Comparison of ENCODE assay signal across 8 cellular contexts in the genomic region with DNA sequence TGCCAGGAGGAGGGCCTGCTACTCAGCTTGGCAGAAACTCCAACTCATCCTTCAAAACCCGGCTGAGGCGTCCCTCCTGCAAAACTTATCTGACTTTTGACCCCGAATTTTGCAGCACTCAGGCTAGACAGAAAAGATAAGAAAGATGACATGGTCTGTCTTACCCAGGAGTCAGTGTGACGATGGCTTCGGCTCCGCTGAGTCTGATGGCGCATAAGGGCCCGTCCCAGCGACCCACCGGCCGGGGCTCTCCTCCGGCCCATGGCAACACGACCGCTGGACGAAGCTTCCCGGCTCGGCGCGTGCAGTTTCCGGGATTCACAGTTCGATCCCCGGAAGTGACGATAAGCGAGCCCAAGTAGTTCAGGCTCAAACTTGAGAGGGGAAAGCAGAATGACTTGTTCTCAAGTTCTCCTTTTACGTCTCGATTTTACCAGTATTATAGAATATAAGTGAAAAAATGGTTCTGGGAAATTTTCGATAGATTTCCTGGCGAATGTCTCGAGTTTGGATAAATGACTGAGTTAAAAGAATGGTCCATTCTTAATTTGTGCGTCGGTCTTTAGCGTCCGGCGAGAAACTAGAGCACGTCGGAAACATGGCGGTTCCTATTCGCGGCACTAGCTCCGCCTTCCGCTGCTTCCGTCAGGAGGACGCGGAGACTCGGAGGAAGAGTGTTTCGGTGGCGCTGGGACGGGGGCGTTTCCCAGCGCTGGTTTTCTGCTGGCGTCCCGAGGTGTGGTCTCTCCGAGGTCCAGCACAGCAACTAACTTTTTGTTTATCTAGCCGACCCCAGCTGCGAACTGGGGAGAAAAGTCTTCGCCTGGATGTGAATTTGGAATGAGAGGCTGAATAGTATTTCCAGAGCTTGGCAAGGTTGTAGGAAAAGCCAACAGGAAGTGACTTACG. TPM values are rescaled to one million over a fixed set of nuclear protein-coding genes. Genes with fewer than 3 reads are reported as not detected.
DNase-seq lines count a peak whose midpoint lies in the region; ATAC-seq and TF ChIP-seq lines count a peak whose summit lies in the region.

A gene (minus strand): TSS at position 292 of the 909 bp plus-strand sequence. CDS start 29 bp downstream, at position 263.

- H2AFZ ChIP-seq in GM23338 (peak within 1 kb of the TSS; percentile 12; the same call in 1 of the 2 replicates), fibroblast of lung (ENCODE audit: low read length) (peak within 1 kb of the TSS; percentile 84)

- CTCF ChIA-PET in RWPE1 (lab: Yijun Ruan, JAX), result interaction anchor here (0.6 to 3.0 kb wide), 10 partner anchors 10 to 599 kb away, joined by 3 to 14 read pairs (median 4); a partner anchor contains a TSS
- CTCF ChIA-PET in naive thymus-derived CD4-positive, alpha-beta T cell (lab: Charles Lee), result interaction anchor here (0.6 to 5.1 kb wide), 17 partner anchors 11 to 1223 kb away, joined by 3 to 50 read pairs (median 4); a partner anchor contains a TSS

- H3K4me2 ChIP-seq in DOHH2 (ENCODE audit: low read length), result peak within 1 kb of the TSS; percentile 87
- H3K4me2 ChIP-seq in GM23338, result peak within 1 kb of the TSS; percentile 80
- peak within 1 kb of the TSS; percentile 92 for H3K4me2 ChIP-seq in fibroblast of lung (ENCODE audit: extremely low read depth, insufficient read depth, low read length)

- H3K4me1 ChIP-seq in DOHH2 (ENCODE audit: control insufficient read depth, low read length) (peaks cover 22% of the 10 kb centered on the region), GM23338 (ENCODE audit: insufficient read depth) (peaks cover 3% of the 10 kb centered on the region), fibroblast of lung (ENCODE audit: control insufficient read depth, extremely low read depth, insufficient read depth, low read length) (peaks cover 2% of the 10 kb centered on the region)
- peaks cover 11 to 19% of the 10 kb centered on the region in 2 donors for H3K4me1 ChIP-seq in naive thymus-derived CD4-positive, alpha-beta T cell (ENCODE audit: control insufficient read depth in 2 of 2, insufficient read depth in 2 of 2, low read length in 2 of 2)

- intact Hi-C loops in naive thymus-derived CD4-positive, alpha-beta T cell (cut with micrococcal nuclease), result loop anchor here (1.0 to 5.0 kb wide), 17 partner anchors 13 to 1235 kb away; a partner anchor contains a TSS

- H3K79me2 ChIP-seq in DOHH2 (ENCODE audit: control insufficient read depth, low read length) (peaks cover 48% of the 10 kb centered on the region), GM23338 (replicated peaks; ENCODE audit: insufficient read depth) (peaks cover 41% of the 10 kb centered on the region), fibroblast of lung (ENCODE audit: control insufficient read depth, insufficient read depth, low read length) (peaks cover 28% of the 10 kb centered on the region)

- peak; percentile 98 for DNase-seq in GM23338 (ENCODE audit: low spot score)
- peak; percentile 92 for DNase-seq in LNCaP clone FGC (ENCODE audit: low read depth)
- peak; percentile 87 for DNase-seq in RWPE1 (ENCODE audit: low spot score)
- DNase-seq in fibroblast of lung (ENCODE audit: low read depth in 2 of 2), result peak; percentile 97 to 98
- peak; percentile 68 to 92 (median 87) for DNase-seq in naive thymus-derived CD4-positive, alpha-beta T cell
- peak; percentile 84 for DNase-seq in stimulated activated naive B cell treated with anti-CD40 and anti-IgM and Interleukin-4, amounts not matched to agents 10 μg/mL and 1 μg/mL and 100 μg/mL, for 72 hours

- no peaks in the 10 kb centered on the region for H3K9me2 ChIP-seq in DOHH2 (replicated peaks; ENCODE audit: control insufficient read depth, low read length)
- no peaks in the 10 kb centered on the region for H3K9me2 ChIP-seq in GM23338 (ENCODE audit: insufficient read depth)

- TF ChIP-seq CTCF in DOHH2 (IDR thresholded peaks at IDR 0.05; ENCODE audit: low read depth, low read length, poor library complexity, severe bottlenecking) (no peak), GM23338 (conservative IDR thresholded peaks at IDR 0.05; ENCODE audit: low read depth in 2 of 2) (no peak), LNCaP clone FGC (IDR thresholded peaks at IDR 0.05; ENCODE audit: control insufficient read depth, extremely low read depth, insufficient read depth) (no peak), RWPE1 (conservative IDR thresholded peaks at IDR 0.05; ENCODE audit: low read depth) (no peak), fibroblast of lung (conservative IDR thresholded peaks at IDR 0.05 in 1 of 2, IDR thresholded peaks at IDR 0.05 in 1 of 2; ENCODE audit: low read depth in 1 of 2, low read length in 2 of 2) (no peak)

- H3K36me3 Mint-ChIP-seq in GM23338 (ENCODE audit: low read depth), result peaks cover 18% of the 10 kb centered on the region; the same call in 2 of the 3 replicates
- H3K36me3 Mint-ChIP-seq in activated T-helper 17 cell treated with anti-CD3 and anti-CD28 coated beads, Interleukin-2, amount 50 U/mL, for 72 hours (ENCODE audit: low read depth), result peaks cover 45% of the 10 kb centered on the region
- H3K36me3 Mint-ChIP-seq in naive thymus-derived CD4-positive, alpha-beta T cell, result peaks cover 4 to 23% (median 7%) of the 10 kb centered on the region in 5 donors
- H3K36me3 Mint-ChIP-seq in stimulated activated naive B cell treated with anti-CD40 and anti-IgM and Interleukin-4, amounts not matched to agents 10 μg/mL and 1 μg/mL and 100 μg/mL, for 72 hours, result peaks cover 10 to 26% of the 10 kb centered on the region in 2 donors

- H4K20me1 ChIP-seq in DOHH2 (ENCODE audit: control insufficient read depth, insufficient read depth, low read depth, low read length) (peaks cover 4% of the 10 kb centered on the region; the same call in 1 of the 2 replicates), GM23338 (replicated peaks; ENCODE audit: insufficient read depth) (peaks cover 13% of the 10 kb centered on the region), fibroblast of lung (ENCODE audit: control insufficient read depth, extremely low read depth, insufficient read depth, low read length) (no peaks in the 10 kb centered on the region)

- H3K27me3 ChIP-seq in DOHH2 (ENCODE audit: control insufficient read depth, low read length), result peaks cover 6% of the 10 kb centered on the region; the same call in 1 of the 2 replicates
- H3K27me3 ChIP-seq in GM23338 (ENCODE audit: insufficient read depth), result no peaks in the 10 kb centered on the region
- no peaks in the 10 kb centered on the region for H3K27me3 ChIP-seq in fibroblast of lung (ENCODE audit: control insufficient read depth, insufficient read depth, low read length)
- no peaks in the 10 kb centered on the region for H3K27me3 ChIP-seq in naive thymus-derived CD4-positive, alpha-beta T cell (ENCODE audit: control insufficient read depth in 2 of 2, insufficient read depth in 2 of 2, low read length in 2 of 2)

- peak within 1 kb of the TSS; percentile 99 for H3K27ac Mint-ChIP-seq in GM23338
- peak within 1 kb of the TSS; percentile 98 for H3K27ac Mint-ChIP-seq in activated T-helper 17 cell treated with anti-CD3 and anti-CD28 coated beads, Interleukin-2, amount 50 U/mL, for 72 hours
- H3K27ac Mint-ChIP-seq in naive thymus-derived CD4-positive, alpha-beta T cell, result peak within 1 kb of the TSS; percentile 96 to 99 (median 98)
- H3K27ac Mint-ChIP-seq in stimulated activated naive B cell treated with anti-CD40 and anti-IgM and Interleukin-4, amounts not matched to agents 10 μg/mL and 1 μg/mL and 100 μg/mL, for 72 hours, result peak within 1 kb of the TSS; percentile 98

- POLR2A ChIA-PET in RWPE1 (lab: Yijun Ruan, JAX; ENCODE audit: low non-redundant PET), result interaction anchor here (0.6 to 1.2 kb wide), 2 partner anchors 11 to 87 kb away, joined by 4 to 5 read pairs; no protein-coding TSS in a partner anchor
- POLR2A ChIA-PET in naive thymus-derived CD4-positive, alpha-beta T cell (lab: Charles Lee), result interaction anchor here (0.6 to 6.4 kb wide), 18 partner anchors 10 to 1697 kb away, joined by 3 to 69 read pairs (median 4); a partner anchor contains a TSS

- H3K27me3 Mint-ChIP-seq in GM23338 (ENCODE audit: insufficient read depth, low read depth, poor library complexity), result peaks cover 4% of the 10 kb centered on the region
- H3K27me3 Mint-ChIP-seq in activated T-helper 17 cell treated with anti-CD3 and anti-CD28 coated beads, Interleukin-2, amount 50 U/mL, for 72 hours, result no peaks in the 10 kb centered on the region
- no peaks in the 10 kb centered on the region for H3K27me3 Mint-ChIP-seq in naive thymus-derived CD4-positive, alpha-beta T cell
- peaks cover 0 to 3% of the 10 kb centered on the region in 2 donors for H3K27me3 Mint-ChIP-seq in stimulated activated naive B cell treated with anti-CD40 and anti-IgM and Interleukin-4, amounts not matched to agents 10 μg/mL and 1 μg/mL and 100 μg/mL, for 72 hours

- peak within 1 kb of the TSS; percentile 99 for H3K4me3 Mint-ChIP-seq in GM23338
- H3K4me3 Mint-ChIP-seq in activated T-helper 17 cell treated with anti-CD3 and anti-CD28 coated beads, Interleukin-2, amount 50 U/mL, for 72 hours, result peak within 1 kb of the TSS; percentile 97
- H3K4me3 Mint-ChIP-seq in naive thymus-derived CD4-positive, alpha-beta T cell, result peak within 1 kb of the TSS; percentile 95 to 100 (median 98)
- H3K4me3 Mint-ChIP-seq in stimulated activated naive B cell treated with anti-CD40 and anti-IgM and Interleukin-4, amounts not matched to agents 10 μg/mL and 1 μg/mL and 100 μg/mL, for 72 hours, result peak within 1 kb of the TSS; percentile 99

- peak; percentile 96 for ATAC-seq in GM23338
- peak; percentile 68 for ATAC-seq in activated T-helper 17 cell treated with anti-CD3 and anti-CD28 coated beads, Interleukin-2, amount 50 U/mL, for 72 hours (replicated peaks)
- peak; percentile 98 for ATAC-seq in naive thymus-derived CD4-positive, alpha-beta T cell
- ATAC-seq in stimulated activated naive B cell treated with anti-CD40 and anti-IgM and Interleukin-4, amounts not matched to agents 10 μg/mL and 1 μg/mL and 100 μg/mL, for 72 hours (replicated peaks), result peak; percentile 92 to 93

- H3K27ac ChIP-seq in DOHH2 (ENCODE audit: low read depth, low read length) (peak within 1 kb of the TSS; percentile 72), GM23338 (ENCODE audit: low read depth) (peak within 1 kb of the TSS; percentile 81; the same call in 1 of the 2 replicates), RWPE1 (peak within 1 kb of the TSS; percentile 74), fibroblast of lung (ENCODE audit: insufficient read depth, low read length) (peak within 1 kb of the TSS; percentile 94)
- H3K27ac ChIP-seq in naive thymus-derived CD4-positive, alpha-beta T cell (ENCODE audit: low read depth, low read length), result peak within 1 kb of the TSS; percentile 90

- H3K9me3 ChIP-seq in DOHH2 (ENCODE audit: control insufficient read depth, insufficient read depth, low read length) (no peaks in the 10 kb centered on the region), fibroblast of lung (ENCODE audit: control insufficient read depth, insufficient read depth, low read depth, low read length) (no peaks in the 10 kb centered on the region)
- no peaks in the 10 kb centered on the region for H3K9me3 ChIP-seq in naive thymus-derived CD4-positive, alpha-beta T cell (ENCODE audit: control insufficient read depth in 2 of 3, low read length in 3 of 3)

- H3K9me3 Mint-ChIP-seq in GM23338, result no peaks in the 10 kb centered on the region
- H3K9me3 Mint-ChIP-seq in activated T-helper 17 cell treated with anti-CD3 and anti-CD28 coated beads, Interleukin-2, amount 50 U/mL, for 72 hours, result no peaks in the 10 kb centered on the region
- no peaks in the 10 kb centered on the region for H3K9me3 Mint-ChIP-seq in naive thymus-derived CD4-positive, alpha-beta T cell
- no peaks in the 10 kb centered on the region for H3K9me3 Mint-ChIP-seq in stimulated activated naive B cell treated with anti-CD40 and anti-IgM and Interleukin-4, amounts not matched to agents 10 μg/mL and 1 μg/mL and 100 μg/mL, for 72 hours

- H3K4me1 Mint-ChIP-seq in GM23338, result peaks cover 9% of the 10 kb centered on the region
- H3K4me1 Mint-ChIP-seq in activated T-helper 17 cell treated with anti-CD3 and anti-CD28 coated beads, Interleukin-2, amount 50 U/mL, for 72 hours, result peaks cover 37% of the 10 kb centered on the region
- H3K4me1 Mint-ChIP-seq in naive thymus-derived CD4-positive, alpha-beta T cell, result peaks cover 21 to 52% (median 38%) of the 10 kb centered on the region in 7 donors
- H3K4me1 Mint-ChIP-seq in stimulated activated naive B cell treated with anti-CD40 and anti-IgM and Interleukin-4, amounts not matched to agents 10 μg/mL and 1 μg/mL and 100 μg/mL, for 72 hours, result peaks cover 18 to 19% of the 10 kb centered on the region in 2 donors

- no peaks in the 10 kb centered on the region for H3F3A ChIP-seq in DOHH2 (ENCODE audit: control insufficient read depth, insufficient read depth)
- H3F3A ChIP-seq in GM23338 (replicated peaks; ENCODE audit: low read depth), result no peaks in the 10 kb centered on the region

- H3K9ac ChIP-seq in fibroblast of lung (ENCODE audit: insufficient read depth, low read length), result peak within 1 kb of the TSS; percentile 75

- H3K4me3 ChIP-seq in DOHH2 (ENCODE audit: low read length), result peak within 1 kb of the TSS; percentile 86
- peak within 1 kb of the TSS; percentile 76 for H3K4me3 ChIP-seq in GM23338
- peak within 1 kb of the TSS; percentile 77 for H3K4me3 ChIP-seq in LNCaP clone FGC (ENCODE audit: low read depth, low read length)
- peak within 1 kb of the TSS; percentile 80 to 99 (median 90) for H3K4me3 ChIP-seq in fibroblast of lung (replicated peaks in 1 of 4; ENCODE audit: control extremely low read depth in 1 of 4, insufficient read depth in 1 of 4, low read depth in 3 of 4, low read length in 4 of 4)
- peak within 1 kb of the TSS; percentile 96 for H3K4me3 ChIP-seq in naive thymus-derived CD4-positive, alpha-beta T cell (ENCODE audit: low read length)

- H3K36me3 ChIP-seq in DOHH2 (ENCODE audit: control insufficient read depth, low read length), result peaks cover 30% of the 10 kb centered on the region
- H3K36me3 ChIP-seq in GM23338 (ENCODE audit: insufficient read depth), result peaks cover 4% of the 10 kb centered on the region; the same call in 1 of the 2 replicates
- no peaks in the 10 kb centered on the region for H3K36me3 ChIP-seq in fibroblast of lung (ENCODE audit: control insufficient read depth, insufficient read depth, low read length)
- peaks cover 0 to 19% (median 5%) of the 10 kb centered on the region in 3 experiments for H3K36me3 ChIP-seq in naive thymus-derived CD4-positive, alpha-beta T cell (ENCODE audit: control insufficient read depth in 2 of 3, insufficient read depth in 3 of 3, low read length in 3 of 3)

RNA-seq across cellular contexts. Expression of the gene that starts here (rescaled TPM):
- 44.5 and 57.1 TPM in 2 replicates for total RNA-seq in GM23338 (2014; rRNA removed; shearing (Covaris generic))
- polyA plus RNA-seq in GM23338 (2016; fragmentation: Nextera tagmentation; extraction: Ambion mirVana) (43.0 and 49.2 TPM in 2 replicates), fibroblast of lung (27.6 and 34.9 TPM in 2 replicates)
- 10 to 100 TPM; 37.9 to 46.9 TPM for total RNA-seq in activated T-helper 17 cell treated with anti-CD3 and anti-CD28 coated beads, Interleukin-2, amount 50 U/mL, for 72 hours
- 34.7 and 35.3 TPM in 2 replicates for total RNA-seq in fibroblast of lung
- polyA plus RNA-seq in fibroblast of lung (2012), result 16.4 and 22.6 TPM in 2 replicates
- 22.6 and 55.8 TPM in 2 replicates for polyA minus RNA-seq in fibroblast of lung (ENCODE audit: low replicate concordance)
- total RNA-seq in naive thymus-derived CD4-positive, alpha-beta T cell, result 10 to 100 TPM; 33.5 to 59.2 (median 54.9) TPM
- polyA plus RNA-seq in naive thymus-derived CD4-positive, alpha-beta T cell, result 10 to 100 TPM; 18.4 to 41.7 TPM

Comparison
In these comparisons a context has a peak if more than half of its experiments do, and no peak if none do; other contexts are left out.
1. Peak in every context shown above with its lines: DNase-seq, ATAC-seq, H3K4me3 ChIP-seq and H3K27ac ChIP-seq.